In genomic region chr11:66143264-66143566, GRCh38 we compare ENCODE assay signal across 14 cellular contexts.
"Had no signal": no experiment of that assay in that cellular context is flagged by ENCODE, and none has a peak within 500 bp of the region (broad histone marks: within the 10 kb centered on the region; RNA-seq: fewer than 3 reads in every experiment).

No MANE protein-coding gene starts in this region.

- H3K4me1 ChIP-seq: right atrium auricular region, upper lobe of right lung had no signal

- H3K4me3 Mint-ChIP-seq: activated CD4-positive, alpha-beta T cell treated with anti-CD3 and anti-CD28 coated beads, Interleukin-2, amount 10 ng/mL, durations not matched to agents 24 days and 14 days; dendritic cell treated with granulocyte-macrophage colony-stimulating factor and Interleukin-4, amounts not matched to agents 40 ng/mL and 50 ng/mL, for 4 days; effector memory CD8-positive, alpha-beta T cell had no signal

- H3K27ac ChIP-seq: right atrium auricular region, upper lobe of right lung had no signal

- H3K9me3 Mint-ChIP-seq: effector memory CD8-positive, alpha-beta T cell had no signal

- H3K27ac Mint-ChIP-seq: activated CD4-positive, alpha-beta T cell treated with anti-CD3 and anti-CD28 coated beads, Interleukin-2, amount 10 ng/mL, durations not matched to agents 24 days and 14 days; activated T-helper 2 cell treated with anti-CD3 and anti-CD28 coated beads, Interferon-gamma antibody, Interleukin-2, Interleukin-4, amounts not matched to agents 10 μg/mL and 5 μg/mL and 100 μg/mL, durations not matched to agents 14 hours and 24 hours and 36 hours; dendritic cell treated with granulocyte-macrophage colony-stimulating factor and Interleukin-4, amounts not matched to agents 40 ng/mL and 50 ng/mL, for 4 days; effector memory CD8-positive, alpha-beta T cell had no signal

- H3K4me3 ChIP-seq: right atrium auricular region, upper lobe of right lung had no signal

- H3K36me3 ChIP-seq: right atrium auricular region, upper lobe of right lung had no signal

- H3K27me3 Mint-ChIP-seq: activated CD4-positive, alpha-beta T cell treated with anti-CD3 and anti-CD28 coated beads, Interleukin-2, amount 10 ng/mL, durations not matched to agents 24 days and 14 days; dendritic cell treated with granulocyte-macrophage colony-stimulating factor and Interleukin-4, amounts not matched to agents 40 ng/mL and 50 ng/mL, for 4 days; effector memory CD8-positive, alpha-beta T cell had no signal

- DNase-seq: activated CD4-positive, alpha-beta T cell treated with anti-CD3 and anti-CD28 coated beads, Interleukin-2, amount 10 ng/mL, durations not matched to agents 24 days and 14 days; activated CD8-positive, alpha-beta memory T cell treated with anti-CD3 and anti-CD28 coated beads for 24 hours; activated naive CD4-positive, alpha-beta T cell treated with anti-CD3 and anti-CD28 coated beads, Interleukin-2, amount 50 U/mL, for 16 hours; amygdala; cerebellar nuclear complex; effector memory CD8-positive, alpha-beta T cell; kidney glomerular epithelial cell; midbrain; stimulated activated naive CD4-positive, alpha-beta T cell; T1000; upper lobe of right lung had no signal

- H3K27me3 ChIP-seq: right atrium auricular region, upper lobe of right lung had no signal

- ATAC-seq: effector memory CD8-positive, alpha-beta T cell; upper lobe of right lung had no signal

- H3K9me3 ChIP-seq: right atrium auricular region, upper lobe of right lung had no signal
